15 cellular contexts compared by ENCODE assay signal in genomic region chr4:2062168-2062807, GRCh38. TPM values are rescaled to one million over a fixed set of nuclear protein-coding genes. Genes with fewer than 3 reads are reported as not detected.
A peak's percentile ranks its signal among the peaks of the same experiment; 100 is the strongest.
DNase-seq lines count a peak whose midpoint lies in the region; TF ChIP-seq lines count a peak whose summit lies in the region.
"Had no signal": no experiment of that assay in that cellular context is flagged by ENCODE, and none has a peak within 500 bp of the region (broad histone marks: within the 10 kb centered on the region; RNA-seq: fewer than 3 reads in every experiment).

No MANE protein-coding gene starts in this region.

- CTCF ChIA-PET in Caco-2 (lab: Charles Lee), result no interaction called here

- no TSS peak for BruUV-seq in Caco-2 (replicated peaks; lab: Mats Ljungman, UMichigan)

- in situ Hi-C loops in brain microvascular endothelial cell (cut with HindIII; ENCODE audit: low pct_ligation_motif_present, low sequenced_read_pairs), result no loop called here

- H3K27ac ChIP-seq in layer of hippocampus (ENCODE audit: low read depth, low read length), result peak overlapping the region; percentile 46
- H3K27ac ChIP-seq in subcutaneous abdominal adipose tissue (ENCODE audit: low read depth, low read length), result no peak overlapping the region
- no peak overlapping the region for H3K27ac ChIP-seq in brain microvascular endothelial cell
- H3K27ac ChIP-seq: HL-60 had no signal

- H3K4me1 Mint-ChIP-seq in Caco-2 (ENCODE audit: low read depth, unreplicated experiment) (no peaks in the 10 kb centered on the region), brain (peaks cover 15% of the 10 kb centered on the region)
- no peaks in the 10 kb centered on the region for H3K4me1 Mint-ChIP-seq in activated T-helper 1 cell treated with anti-CD3 and anti-CD28 coated beads, Interleukin-12 subunit alpha, Interleukin-12 subunit beta, Interleukin-2, Interleukin-4 antibody, amounts not matched to agents 30 ng/mL and 10 ng/mL and 1 ng/mL, durations not matched to agents 14 hours and 24 hours and 36 hours (ENCODE audit: low read depth)

- no peak overlapping the region for H3K4me3 ChIP-seq in Caco-2 (ENCODE audit: low read depth, low read length)
- peak overlapping the region in 3 of 5 donors; percentile 47 to 66 (median 61) for H3K4me3 ChIP-seq in subcutaneous abdominal adipose tissue (ENCODE audit: low read depth in 1 of 5, low read length in 5 of 5)
- no peak overlapping the region for H3K4me3 ChIP-seq in brain microvascular endothelial cell (ENCODE audit: low read depth, low read length)

- H3K27ac Mint-ChIP-seq in Caco-2 (ENCODE audit: unreplicated experiment), result peak overlapping the region; percentile 29
- H3K27ac Mint-ChIP-seq in brain, result peak overlapping the region in 1 of 5 experiments; percentile 52
- H3K27ac Mint-ChIP-seq in activated T-helper 1 cell treated with anti-CD3 and anti-CD28 coated beads, Interleukin-12 subunit alpha, Interleukin-12 subunit beta, Interleukin-2, Interleukin-4 antibody, amounts not matched to agents 30 ng/mL and 10 ng/mL and 1 ng/mL, durations not matched to agents 14 hours and 24 hours and 36 hours, result no peak overlapping the region

- no peak overlapping the region for H3K4me3 Mint-ChIP-seq in Caco-2 (ENCODE audit: unreplicated experiment)
- H3K4me3 Mint-ChIP-seq in brain, result peak overlapping the region in 4 of 5 experiments; percentile 33 to 70 (median 64)
- H3K4me3 Mint-ChIP-seq in activated T-helper 1 cell treated with anti-CD3 and anti-CD28 coated beads, Interleukin-12 subunit alpha, Interleukin-12 subunit beta, Interleukin-2, Interleukin-4 antibody, amounts not matched to agents 30 ng/mL and 10 ng/mL and 1 ng/mL, durations not matched to agents 14 hours and 24 hours and 36 hours, result no peak overlapping the region

- no peak for TF ChIP-seq CTCF in Caco-2 (IDR thresholded peaks at IDR 0.05; ENCODE audit: insufficient read depth in 1 of 2, low read depth in 1 of 2, low read length in 1 of 2, severe bottlenecking in 1 of 2, unreplicated experiment in 1 of 2)
- TF ChIP-seq CTCF in brain (conservative IDR thresholded peaks at IDR 0.05), result no peak
- TF ChIP-seq CTCF in brain microvascular endothelial cell (IDR thresholded peaks at IDR 0.05; ENCODE audit: low read depth, low read length, missing control alignments), result no peak

- DNase-seq in Caco-2 (no peak), brain microvascular endothelial cell (no peak), NK-92 (lab: John Stamatoyannopoulos, UW; ENCODE audit: unreplicated experiment) (no peak)
- no peak for DNase-seq in activated T-helper 1 cell treated with anti-CD3 and anti-CD28 coated beads, Interleukin-12 subunit alpha, Interleukin-12 subunit beta, Interleukin-2, Interleukin-4 antibody, amounts not matched to agents 30 ng/mL and 10 ng/mL and 1 ng/mL, durations not matched to agents 14 hours and 24 hours and 36 hours (ENCODE audit: low spot score)
- DNase-seq: C1 segment of cervical spinal cord, DMS79, IMR-90, NCI-H1417 treated with DMSO at 0.1 percent for 48 hours, NCI-H187 treated with DMSO at 0.1 percent for 48 hours, NCI-H345, NCI-H524 treated with DMSO at 0.1 percent for 48 hours had no signal

- no peaks in the 10 kb centered on the region for H3K27me3 ChIP-seq in Caco-2 (replicated peaks; ENCODE audit: control insufficient read depth, insufficient read depth, low read length)
- H3K27me3 ChIP-seq in layer of hippocampus (ENCODE audit: control insufficient read depth, insufficient read depth, low read length), result no peaks in the 10 kb centered on the region
- H3K27me3 ChIP-seq in subcutaneous abdominal adipose tissue (ENCODE audit: control insufficient read depth in 5 of 5, insufficient read depth in 4 of 5, low read length in 5 of 5), result peaks cover 0 to 20% (median 2%) of the 10 kb centered on the region in 5 donors
- peaks cover 26% of the 10 kb centered on the region for H3K27me3 ChIP-seq in brain microvascular endothelial cell (replicated peaks)

- POLR2A ChIA-PET in Caco-2 (lab: Charles Lee), result no interaction called here

- H3K4me1 ChIP-seq in Caco-2 (no peaks in the 10 kb centered on the region), subcutaneous abdominal adipose tissue (ENCODE audit: control insufficient read depth in 5 of 5, insufficient read depth in 5 of 5, low read length in 5 of 5) (peaks cover 0 to 68% (median 57%) of the 10 kb centered on the region in 5 donors)

- H3K9me3 ChIP-seq in Caco-2 (no peaks in the 10 kb centered on the region), subcutaneous abdominal adipose tissue (ENCODE audit: control insufficient read depth in 5 of 5, low read length in 5 of 5) (no peaks in the 10 kb centered on the region)

- intact Hi-C loops in Caco-2 (cut with micrococcal nuclease; ENCODE audit: unreplicated experiment), result no loop called here
- intact Hi-C loops in activated T-helper 1 cell treated with anti-CD3 and anti-CD28 coated beads, Interleukin-12 subunit alpha, Interleukin-12 subunit beta, Interleukin-2, Interleukin-4 antibody, amounts not matched to agents 30 ng/mL and 10 ng/mL and 1 ng/mL, durations not matched to agents 14 hours and 24 hours and 36 hours (cut with micrococcal nuclease), result no loop called here

- H3K9me3 Mint-ChIP-seq in Caco-2 (ENCODE audit: unreplicated experiment) (no peaks in the 10 kb centered on the region), brain (no peaks in the 10 kb centered on the region)
- no peaks in the 10 kb centered on the region for H3K9me3 Mint-ChIP-seq in activated T-helper 1 cell treated with anti-CD3 and anti-CD28 coated beads, Interleukin-12 subunit alpha, Interleukin-12 subunit beta, Interleukin-2, Interleukin-4 antibody, amounts not matched to agents 30 ng/mL and 10 ng/mL and 1 ng/mL, durations not matched to agents 14 hours and 24 hours and 36 hours

- H3K36me3 Mint-ChIP-seq in Caco-2 (ENCODE audit: insufficient read depth, unreplicated experiment) (peaks cover 6% of the 10 kb centered on the region), brain (no peaks in the 10 kb centered on the region)
- no peaks in the 10 kb centered on the region for H3K36me3 Mint-ChIP-seq in activated T-helper 1 cell treated with anti-CD3 and anti-CD28 coated beads, Interleukin-12 subunit alpha, Interleukin-12 subunit beta, Interleukin-2, Interleukin-4 antibody, amounts not matched to agents 30 ng/mL and 10 ng/mL and 1 ng/mL, durations not matched to agents 14 hours and 24 hours and 36 hours (ENCODE audit: low read depth)

- no peaks in the 10 kb centered on the region; the same call in 1 of the 2 replicates for H3K36me3 ChIP-seq in Caco-2 (ENCODE audit: control insufficient read depth, insufficient read depth, low read length)
- peaks cover 0 to 3% (median 0%) of the 10 kb centered on the region in 5 donors for H3K36me3 ChIP-seq in subcutaneous abdominal adipose tissue (ENCODE audit: control insufficient read depth in 5 of 5, insufficient read depth in 5 of 5, low read length in 5 of 5)
- no peaks in the 10 kb centered on the region for H3K36me3 ChIP-seq in brain microvascular endothelial cell (replicated peaks)

- no peaks in the 10 kb centered on the region for H3K27me3 Mint-ChIP-seq in Caco-2 (ENCODE audit: insufficient read depth, unreplicated experiment)
- no peaks in the 10 kb centered on the region for H3K27me3 Mint-ChIP-seq in brain
- peaks cover 15% of the 10 kb centered on the region for H3K27me3 Mint-ChIP-seq in activated T-helper 1 cell treated with anti-CD3 and anti-CD28 coated beads, Interleukin-12 subunit alpha, Interleukin-12 subunit beta, Interleukin-2, Interleukin-4 antibody, amounts not matched to agents 30 ng/mL and 10 ng/mL and 1 ng/mL, durations not matched to agents 14 hours and 24 hours and 36 hours (ENCODE audit: insufficient read depth)

- peak overlapping the region in 1 of 5 donors; percentile 20 for H3K9ac ChIP-seq in subcutaneous abdominal adipose tissue (ENCODE audit: low read length in 5 of 5)

RNA-seq across cellular contexts. Expression of gene NAT8L, which starts 3.2 kb away (rescaled TPM):
- total RNA-seq in Caco-2 (2022), result 6.2 and 6.6 TPM in 2 replicates
- 36.3 TPM for polyA plus RNA-seq in brain (ENCODE audit: insufficient read depth, low read depth, low replicate concordance)
- total RNA-seq in activated T-helper 1 cell treated with anti-CD3 and anti-CD28 coated beads, Interleukin-12 subunit alpha, Interleukin-12 subunit beta, Interleukin-2, Interleukin-4 antibody, amounts not matched to agents 30 ng/mL and 10 ng/mL and 1 ng/mL, durations not matched to agents 14 hours and 24 hours and 36 hours, result 7.4 and 8.0 TPM in 2 replicates
- total RNA-seq: IMR-90 had no signal

RNA-seq across cellular contexts. Expression of gene NELFA, which starts 53.5 kb away (rescaled TPM):
- 47.7 and 53.0 TPM in 2 replicates for total RNA-seq in Caco-2 (2022)
- 57.1 TPM for polyA plus RNA-seq in brain (ENCODE audit: insufficient read depth, low read depth, low replicate concordance)
- total RNA-seq in activated T-helper 1 cell treated with anti-CD3 and anti-CD28 coated beads, Interleukin-12 subunit alpha, Interleukin-12 subunit beta, Interleukin-2, Interleukin-4 antibody, amounts not matched to agents 30 ng/mL and 10 ng/mL and 1 ng/mL, durations not matched to agents 14 hours and 24 hours and 36 hours, result 52.9 and 55.4 TPM in 2 replicates

Comparison
In these comparisons a context has a peak if more than half of its experiments do, and no peak if none do; other contexts are left out.
1. H3K4me3 ChIP-seq: peak in subcutaneous abdominal adipose tissue (3 of 5); none in Caco-2 (single experiment) and brain microvascular endothelial cell (single experiment).
2. H3K4me3 Mint-ChIP-seq: peak in brain (4 of 5); none in Caco-2 (single experiment) and activated T-helper 1 cell treated with anti-CD3 and anti-CD28 coated beads, Interleukin-12 subunit alpha, Interleukin-12 subunit beta, Interleukin-2, Interleukin-4 antibody, amounts not matched to agents 30 ng/mL and 10 ng/mL and 1 ng/mL, durations not matched to agents 14 hours and 24 hours and 36 hours (single experiment).